Comparison of ENCODE assay signal across 1 cellular context in genomic region chr10:121843379-121843778, GRCh38.
TF ChIP-seq lines count a peak whose summit lies in the region.

No MANE protein-coding gene starts in this region.

TF ChIP-seq in HepG2, 621 proteins besides CTCF, POLR2A, EP300 and RAD21 (continued from another document and continues in another):
- TF ChIP-seq, protein P1, sequence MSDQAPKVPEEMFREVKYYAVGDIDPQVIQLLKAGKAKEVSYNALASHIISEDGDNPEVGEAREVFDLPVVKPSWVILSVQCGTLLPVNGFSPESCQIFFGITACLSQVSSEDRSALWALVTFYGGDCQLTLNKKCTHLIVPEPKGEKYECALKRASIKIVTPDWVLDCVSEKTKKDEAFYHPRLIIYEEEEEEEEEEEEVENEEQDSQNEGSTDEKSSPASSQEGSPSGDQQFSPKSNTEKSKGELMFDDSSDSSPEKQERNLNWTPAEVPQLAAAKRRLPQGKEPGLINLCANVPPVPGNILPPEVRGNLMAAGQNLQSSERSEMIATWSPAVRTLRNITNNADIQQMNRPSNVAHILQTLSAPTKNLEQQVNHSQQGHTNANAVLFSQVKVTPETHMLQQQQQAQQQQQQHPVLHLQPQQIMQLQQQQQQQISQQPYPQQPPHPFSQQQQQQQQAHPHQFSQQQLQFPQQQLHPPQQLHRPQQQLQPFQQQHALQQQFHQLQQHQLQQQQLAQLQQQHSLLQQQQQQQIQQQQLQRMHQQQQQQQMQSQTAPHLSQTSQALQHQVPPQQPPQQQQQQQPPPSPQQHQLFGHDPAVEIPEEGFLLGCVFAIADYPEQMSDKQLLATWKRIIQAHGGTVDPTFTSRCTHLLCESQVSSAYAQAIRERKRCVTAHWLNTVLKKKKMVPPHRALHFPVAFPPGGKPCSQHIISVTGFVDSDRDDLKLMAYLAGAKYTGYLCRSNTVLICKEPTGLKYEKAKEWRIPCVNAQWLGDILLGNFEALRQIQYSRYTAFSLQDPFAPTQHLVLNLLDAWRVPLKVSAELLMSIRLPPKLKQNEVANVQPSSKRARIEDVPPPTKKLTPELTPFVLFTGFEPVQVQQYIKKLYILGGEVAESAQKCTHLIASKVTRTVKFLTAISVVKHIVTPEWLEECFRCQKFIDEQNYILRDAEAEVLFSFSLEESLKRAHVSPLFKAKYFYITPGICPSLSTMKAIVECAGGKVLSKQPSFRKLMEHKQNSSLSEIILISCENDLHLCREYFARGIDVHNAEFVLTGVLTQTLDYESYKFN (CRISPR knock-in tag; conservative IDR thresholded peaks at IDR 0.05), result peak; percentile 63
- TF ChIP-seq GFI1 (CRISPR knock-in tag; IDR thresholded peaks at IDR 0.05; ENCODE audit: borderline replicate concordance) (peak; percentile 57), NCOR1 (IDR thresholded peaks at IDR 0.05; ENCODE audit: borderline replicate concordance, low read length) (peak; percentile 84; the same call in 1 of the 2 replicates), FOXP4 (CRISPR knock-in tag; IDR thresholded peaks at IDR 0.05) (peak; percentile 62), ZIK1 (CRISPR knock-in tag; IDR thresholded peaks at IDR 0.05; ENCODE audit: borderline replicate concordance, low read depth) (0 out of 2 replicates have a peak, but pooled peaks have one; percentile 44), NR2F6 (IDR thresholded peaks at IDR 0.05) (peak; percentile 98), NR2F6 (CRISPR knock-in tag; IDR thresholded peaks at IDR 0.05) (peak; percentile 94), RXRB (CRISPR knock-in tag; IDR thresholded peaks at IDR 0.05; ENCODE audit: borderline replicate concordance) (peak; percentile 65), TARDBP (CRISPR knock-in tag; IDR thresholded peaks at IDR 0.05) (peak; percentile 73; the same call in 1 of the 2 replicates), MED1 (CRISPR knock-in tag; IDR thresholded peaks at IDR 0.05) (peak; percentile 42), KLF15 (CRISPR knock-in tag; IDR thresholded peaks at IDR 0.05; ENCODE audit: borderline replicate concordance) (no peak), ZNF205 (CRISPR knock-in tag; IDR thresholded peaks at IDR 0.05) (0 out of 2 replicates have a peak, but pooled peaks have one; percentile 53), MAFK (conservative IDR thresholded peaks at IDR 0.05 in 1 of 2, IDR thresholded peaks at IDR 0.05 in 1 of 2; ENCODE audit: low read length in 2 of 2) (no peak), TBX3 (IDR thresholded peaks at IDR 0.05; ENCODE audit: borderline replicate concordance) (peak; percentile 57; the same call in 1 of the 2 replicates), ARID3A (IDR thresholded peaks at IDR 0.05; ENCODE audit: low read depth, low read length) (peak; percentile 85), ZNF766 (CRISPR knock-in tag; IDR thresholded peaks at IDR 0.05; ENCODE audit: borderline replicate concordance) (no peak), HOXA7 (CRISPR knock-in tag; IDR thresholded peaks at IDR 0.05) (no peak), FOXA3 (CRISPR knock-in tag; IDR thresholded peaks at IDR 0.05) (peak; percentile 83), KAT8 (CRISPR knock-in tag; IDR thresholded peaks at IDR 0.05) (peak; percentile 48; the same call in 1 of the 2 replicates), ZSCAN12 (CRISPR knock-in tag; IDR thresholded peaks at IDR 0.05) (no peak), ZFP82 (CRISPR knock-in tag; IDR thresholded peaks at IDR 0.05; ENCODE audit: borderline replicate concordance) (no peak), ZNF724P (CRISPR knock-in tag; IDR thresholded peaks at IDR 0.05; ENCODE audit: borderline replicate concordance) (no peak), REPIN1 (CRISPR knock-in tag; IDR thresholded peaks at IDR 0.05; ENCODE audit: borderline replicate concordance, low read depth) (peak; percentile 33; the same call in 1 of the 2 replicates), MIXL1 (CRISPR knock-in tag; IDR thresholded peaks at IDR 0.05) (peak; percentile 79)
- TF ChIP-seq, protein P2, sequence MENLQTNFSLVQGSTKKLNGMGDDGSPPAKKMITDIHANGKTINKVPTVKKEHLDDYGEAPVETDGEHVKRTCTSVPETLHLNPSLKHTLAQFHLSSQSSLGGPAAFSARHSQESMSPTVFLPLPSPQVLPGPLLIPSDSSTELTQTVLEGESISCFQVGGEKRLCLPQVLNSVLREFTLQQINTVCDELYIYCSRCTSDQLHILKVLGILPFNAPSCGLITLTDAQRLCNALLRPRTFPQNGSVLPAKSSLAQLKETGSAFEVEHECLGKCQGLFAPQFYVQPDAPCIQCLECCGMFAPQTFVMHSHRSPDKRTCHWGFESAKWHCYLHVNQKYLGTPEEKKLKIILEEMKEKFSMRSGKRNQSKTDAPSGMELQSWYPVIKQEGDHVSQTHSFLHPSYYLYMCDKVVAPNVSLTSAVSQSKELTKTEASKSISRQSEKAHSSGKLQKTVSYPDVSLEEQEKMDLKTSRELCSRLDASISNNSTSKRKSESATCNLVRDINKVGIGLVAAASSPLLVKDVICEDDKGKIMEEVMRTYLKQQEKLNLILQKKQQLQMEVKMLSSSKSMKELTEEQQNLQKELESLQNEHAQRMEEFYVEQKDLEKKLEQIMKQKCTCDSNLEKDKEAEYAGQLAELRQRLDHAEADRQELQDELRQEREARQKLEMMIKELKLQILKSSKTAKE (CRISPR knock-in tag; IDR thresholded peaks at IDR 0.05; ENCODE audit: borderline replicate concordance), result peak; percentile 43; the same call in 1 of the 2 replicates
- TF ChIP-seq, protein P3, sequence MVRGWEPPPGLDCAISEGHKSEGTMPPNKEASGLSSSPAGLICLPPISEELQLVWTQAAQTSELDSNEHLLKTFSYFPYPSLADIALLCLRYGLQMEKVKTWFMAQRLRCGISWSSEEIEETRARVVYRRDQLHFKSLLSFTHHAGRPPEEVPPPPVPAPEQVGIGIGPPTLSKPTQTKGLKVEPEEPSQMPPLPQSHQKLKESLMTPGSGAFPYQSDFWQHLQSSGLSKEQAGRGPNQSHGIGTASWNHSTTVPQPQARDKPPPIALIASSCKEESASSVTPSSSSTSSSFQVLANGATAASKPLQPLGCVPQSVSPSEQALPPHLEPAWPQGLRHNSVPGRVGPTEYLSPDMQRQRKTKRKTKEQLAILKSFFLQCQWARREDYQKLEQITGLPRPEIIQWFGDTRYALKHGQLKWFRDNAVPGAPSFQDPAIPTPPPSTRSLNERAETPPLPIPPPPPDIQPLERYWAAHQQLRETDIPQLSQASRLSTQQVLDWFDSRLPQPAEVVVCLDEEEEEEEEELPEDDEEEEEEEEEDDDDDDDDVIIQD (CRISPR knock-in tag; IDR thresholded peaks at IDR 0.05; ENCODE audit: low read depth), result peak; percentile 71; the same call in 1 of the 2 replicates
- TF ChIP-seq, protein P4, sequence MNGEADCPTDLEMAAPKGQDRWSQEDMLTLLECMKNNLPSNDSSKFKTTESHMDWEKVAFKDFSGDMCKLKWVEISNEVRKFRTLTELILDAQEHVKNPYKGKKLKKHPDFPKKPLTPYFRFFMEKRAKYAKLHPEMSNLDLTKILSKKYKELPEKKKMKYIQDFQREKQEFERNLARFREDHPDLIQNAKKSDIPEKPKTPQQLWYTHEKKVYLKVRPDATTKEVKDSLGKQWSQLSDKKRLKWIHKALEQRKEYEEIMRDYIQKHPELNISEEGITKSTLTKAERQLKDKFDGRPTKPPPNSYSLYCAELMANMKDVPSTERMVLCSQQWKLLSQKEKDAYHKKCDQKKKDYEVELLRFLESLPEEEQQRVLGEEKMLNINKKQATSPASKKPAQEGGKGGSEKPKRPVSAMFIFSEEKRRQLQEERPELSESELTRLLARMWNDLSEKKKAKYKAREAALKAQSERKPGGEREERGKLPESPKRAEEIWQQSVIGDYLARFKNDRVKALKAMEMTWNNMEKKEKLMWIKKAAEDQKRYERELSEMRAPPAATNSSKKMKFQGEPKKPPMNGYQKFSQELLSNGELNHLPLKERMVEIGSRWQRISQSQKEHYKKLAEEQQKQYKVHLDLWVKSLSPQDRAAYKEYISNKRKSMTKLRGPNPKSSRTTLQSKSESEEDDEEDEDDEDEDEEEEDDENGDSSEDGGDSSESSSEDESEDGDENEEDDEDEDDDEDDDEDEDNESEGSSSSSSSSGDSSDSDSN (CRISPR knock-in tag; IDR thresholded peaks at IDR 0.05), result no peak
- TF ChIP-seq, protein P5, sequence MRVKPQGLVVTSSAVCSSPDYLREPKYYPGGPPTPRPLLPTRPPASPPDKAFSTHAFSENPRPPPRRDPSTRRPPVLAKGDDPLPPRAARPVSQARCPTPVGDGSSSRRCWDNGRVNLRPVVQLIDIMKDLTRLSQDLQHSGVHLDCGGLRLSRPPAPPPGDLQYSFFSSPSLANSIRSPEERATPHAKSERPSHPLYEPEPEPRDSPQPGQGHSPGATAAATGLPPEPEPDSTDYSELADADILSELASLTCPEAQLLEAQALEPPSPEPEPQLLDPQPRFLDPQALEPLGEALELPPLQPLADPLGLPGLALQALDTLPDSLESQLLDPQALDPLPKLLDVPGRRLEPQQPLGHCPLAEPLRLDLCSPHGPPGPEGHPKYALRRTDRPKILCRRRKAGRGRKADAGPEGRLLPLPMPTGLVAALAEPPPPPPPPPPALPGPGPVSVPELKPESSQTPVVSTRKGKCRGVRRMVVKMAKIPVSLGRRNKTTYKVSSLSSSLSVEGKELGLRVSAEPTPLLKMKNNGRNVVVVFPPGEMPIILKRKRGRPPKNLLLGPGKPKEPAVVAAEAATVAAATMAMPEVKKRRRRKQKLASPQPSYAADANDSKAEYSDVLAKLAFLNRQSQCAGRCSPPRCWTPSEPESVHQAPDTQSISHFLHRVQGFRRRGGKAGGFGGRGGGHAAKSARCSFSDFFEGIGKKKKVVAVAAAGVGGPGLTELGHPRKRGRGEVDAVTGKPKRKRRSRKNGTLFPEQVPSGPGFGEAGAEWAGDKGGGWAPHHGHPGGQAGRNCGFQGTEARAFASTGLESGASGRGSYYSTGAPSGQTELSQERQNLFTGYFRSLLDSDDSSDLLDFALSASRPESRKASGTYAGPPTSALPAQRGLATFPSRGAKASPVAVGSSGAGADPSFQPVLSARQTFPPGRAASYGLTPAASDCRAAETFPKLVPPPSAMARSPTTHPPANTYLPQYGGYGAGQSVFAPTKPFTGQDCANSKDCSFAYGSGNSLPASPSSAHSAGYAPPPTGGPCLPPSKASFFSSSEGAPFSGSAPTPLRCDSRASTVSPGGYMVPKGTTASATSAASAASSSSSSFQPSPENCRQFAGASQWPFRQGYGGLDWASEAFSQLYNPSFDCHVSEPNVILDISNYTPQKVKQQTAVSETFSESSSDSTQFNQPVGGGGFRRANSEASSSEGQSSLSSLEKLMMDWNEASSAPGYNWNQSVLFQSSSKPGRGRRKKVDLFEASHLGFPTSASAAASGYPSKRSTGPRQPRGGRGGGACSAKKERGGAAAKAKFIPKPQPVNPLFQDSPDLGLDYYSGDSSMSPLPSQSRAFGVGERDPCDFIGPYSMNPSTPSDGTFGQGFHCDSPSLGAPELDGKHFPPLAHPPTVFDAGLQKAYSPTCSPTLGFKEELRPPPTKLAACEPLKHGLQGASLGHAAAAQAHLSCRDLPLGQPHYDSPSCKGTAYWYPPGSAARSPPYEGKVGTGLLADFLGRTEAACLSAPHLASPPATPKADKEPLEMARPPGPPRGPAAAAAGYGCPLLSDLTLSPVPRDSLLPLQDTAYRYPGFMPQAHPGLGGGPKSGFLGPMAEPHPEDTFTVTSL (CRISPR knock-in tag; IDR thresholded peaks at IDR 0.05; ENCODE audit: borderline replicate concordance), result peak; percentile 51; the same call in 1 of the 2 replicates
- TF ChIP-seq, protein P6, sequence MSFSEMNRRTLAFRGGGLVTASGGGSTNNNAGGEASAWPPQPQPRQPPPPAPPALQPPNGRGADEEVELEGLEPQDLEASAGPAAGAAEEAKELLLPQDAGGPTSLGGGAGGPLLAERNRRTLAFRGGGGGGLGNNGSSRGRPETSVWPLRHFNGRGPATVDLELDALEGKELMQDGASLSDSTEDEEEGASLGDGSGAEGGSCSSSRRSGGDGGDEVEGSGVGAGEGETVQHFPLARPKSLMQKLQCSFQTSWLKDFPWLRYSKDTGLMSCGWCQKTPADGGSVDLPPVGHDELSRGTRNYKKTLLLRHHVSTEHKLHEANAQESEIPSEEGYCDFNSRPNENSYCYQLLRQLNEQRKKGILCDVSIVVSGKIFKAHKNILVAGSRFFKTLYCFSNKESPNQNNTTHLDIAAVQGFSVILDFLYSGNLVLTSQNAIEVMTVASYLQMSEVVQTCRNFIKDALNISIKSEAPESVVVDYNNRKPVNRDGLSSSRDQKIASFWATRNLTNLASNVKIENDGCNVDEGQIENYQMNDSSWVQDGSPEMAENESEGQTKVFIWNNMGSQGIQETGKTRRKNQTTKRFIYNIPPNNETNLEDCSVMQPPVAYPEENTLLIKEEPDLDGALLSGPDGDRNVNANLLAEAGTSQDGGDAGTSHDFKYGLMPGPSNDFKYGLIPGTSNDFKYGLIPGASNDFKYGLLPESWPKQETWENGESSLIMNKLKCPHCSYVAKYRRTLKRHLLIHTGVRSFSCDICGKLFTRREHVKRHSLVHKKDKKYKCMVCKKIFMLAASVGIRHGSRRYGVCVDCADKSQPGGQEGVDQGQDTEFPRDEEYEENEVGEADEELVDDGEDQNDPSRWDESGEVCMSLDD (CRISPR knock-in tag; IDR thresholded peaks at IDR 0.05; ENCODE audit: borderline replicate concordance), result no peak
- TF ChIP-seq, protein P7, sequence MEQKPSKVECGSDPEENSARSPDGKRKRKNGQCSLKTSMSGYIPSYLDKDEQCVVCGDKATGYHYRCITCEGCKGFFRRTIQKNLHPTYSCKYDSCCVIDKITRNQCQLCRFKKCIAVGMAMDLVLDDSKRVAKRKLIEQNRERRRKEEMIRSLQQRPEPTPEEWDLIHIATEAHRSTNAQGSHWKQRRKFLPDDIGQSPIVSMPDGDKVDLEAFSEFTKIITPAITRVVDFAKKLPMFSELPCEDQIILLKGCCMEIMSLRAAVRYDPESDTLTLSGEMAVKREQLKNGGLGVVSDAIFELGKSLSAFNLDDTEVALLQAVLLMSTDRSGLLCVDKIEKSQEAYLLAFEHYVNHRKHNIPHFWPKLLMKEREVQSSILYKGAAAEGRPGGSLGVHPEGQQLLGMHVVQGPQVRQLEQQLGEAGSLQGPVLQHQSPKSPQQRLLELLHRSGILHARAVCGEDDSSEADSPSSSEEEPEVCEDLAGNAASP (CRISPR knock-in tag; IDR thresholded peaks at IDR 0.05; ENCODE audit: borderline replicate concordance), result 0 out of 2 replicates have a peak, but pooled peaks have one; percentile 18
